Comparison of ENCODE assay signal across 9 cellular contexts in genomic region chr7:98870807-98871491, GRCh38. TPM values are rescaled to one million over a fixed set of nuclear protein-coding genes. Genes with fewer than 3 reads are reported as not detected.
A peak's percentile ranks its signal among the peaks of the same experiment; 100 is the strongest.
DNase-seq lines count a peak whose midpoint lies in the region; ATAC-seq, FAIRE-seq and TF ChIP-seq lines count a peak whose summit lies in the region.
"Had no signal": no experiment of that assay in that cellular context is flagged by ENCODE, and none has a peak within 500 bp of the region (broad histone marks: within the 10 kb centered on the region; RNA-seq: fewer than 3 reads in every experiment).

No MANE protein-coding gene starts in this region.

- WGBS in H1 (ENCODE audit: extremely low coverage in 1 of 2, insufficient coverage in 1 of 2, insufficient read length in 1 of 2, insufficient replicate concordance in 2 of 2, low coverage in 1 of 2, low lambda C conversion rate in 2 of 2, missing lambda C conversion rate in 1 of 2), 2 experiments, result 83% methylated on average over 17 of the region's 17 CpGs; no CpG with 5 or more reads in 1 of the 2 experiments
- WGBS in spleen, 5 donors, result 73 to 87% (median 83%) methylated on average over 7 to 17 of the region's 17 CpGs

- H3K27ac Mint-ChIP-seq in activated CD4-positive, alpha-beta T cell treated with anti-CD3 and anti-CD28 coated beads for 36 hours, result no peak overlapping the region

- H3K56ac ChIP-seq in H1 (replicated peaks; ENCODE audit: insufficient read length, low read depth, low read length), result no peak overlapping the region

- H3K14ac ChIP-seq in H1 (ENCODE audit: insufficient read length), result no peak overlapping the region

- peak overlapping the region; percentile 52 for H4K91ac ChIP-seq in H1 (replicated peaks; ENCODE audit: insufficient read length, low read length)

- H3K23me2 ChIP-seq in H1 (ENCODE audit: low read depth, low read length), result peaks cover 11% of the 10 kb centered on the region; the same call in 1 of the 2 replicates

- TF ChIP-seq CTCF in H1 (IDR thresholded peaks at IDR 0.05; ENCODE audit: control extremely low read depth in 1 of 3, insufficient read depth in 1 of 3, low read depth in 1 of 3, low read length in 3 of 3) (no peak), spleen (IDR thresholded peaks at IDR 0.05 in 8 of 11, conservative IDR thresholded peaks at IDR 0.05 in 3 of 11) (no peak)

- no peaks in the 10 kb centered on the region for H3K9me3 Mint-ChIP-seq in activated CD4-positive, alpha-beta T cell treated with anti-CD3 and anti-CD28 coated beads for 36 hours (ENCODE audit: low read depth)

- no peak overlapping the region for H2BK120ac ChIP-seq in H1 (replicated peaks; ENCODE audit: low read depth, low read length)

- peaks cover 9% of the 10 kb centered on the region for H3K27me3 Mint-ChIP-seq in activated CD4-positive, alpha-beta T cell treated with anti-CD3 and anti-CD28 coated beads for 36 hours

- H2AK5ac ChIP-seq in H1 (ENCODE audit: low read depth, low read length), result no peak overlapping the region; the same call in 1 of the 2 replicates

- TF ChIP-seq POLR2A in H1 (IDR thresholded peaks at IDR 0.05; ENCODE audit: control extremely low read depth in 1 of 2, low read depth in 2 of 2, low read length in 2 of 2), result no peak
- TF ChIP-seq POLR2A in spleen (IDR thresholded peaks at IDR 0.05), result no peak

- H4K5ac ChIP-seq in H1 (ENCODE audit: insufficient read length, low read depth, low read length), result peak overlapping the region; percentile 29

- no peaks in the 10 kb centered on the region for H3K79me2 ChIP-seq in H1 (ENCODE audit: control insufficient read depth in 1 of 2, insufficient read depth in 2 of 2, low read length in 2 of 2)

- H3K27ac ChIP-seq in H1 (ENCODE audit: low read depth, low read length) (no peak overlapping the region), spleen (no peak overlapping the region)

- no peak for ATAC-seq in activated CD4-positive, alpha-beta T cell treated with anti-CD3 and anti-CD28 coated beads for 36 hours

- no peak for TF ChIP-seq EP300 in H1 (IDR thresholded peaks at IDR 0.05; ENCODE audit: borderline replicate concordance in 1 of 2, low read depth in 2 of 2, low read length in 2 of 2)

- DNase-seq in activated CD4-positive, alpha-beta T cell treated with anti-CD3 and anti-CD28 coated beads for 36 hours, result no peak
- no peak for DNase-seq in activated CD4-positive, alpha-beta T cell treated with anti-CD3 and anti-CD28 coated beads, Interleukin-2, amount 50 U/mL, for 1 hour
- DNase-seq in SK-N-DZ (ENCODE audit: low spot score), result peak; percentile 67
- peak in 1 of 2 experiments; percentile 54 for DNase-seq in H1 (ENCODE audit: low read depth in 1 of 2, low spot score in 2 of 2)
- DNase-seq in spleen, result peak; percentile 68
- no peak for DNase-seq in superior temporal gyrus (ENCODE audit: extremely low spot score)
- no peak for DNase-seq in pons (ENCODE audit: low spot score)
- DNase-seq in SKM-1 treated with dmso at 0.1 percent for 144 hours (lab: John Stamatoyannopoulos, UW; ENCODE audit: unreplicated experiment), result no peak
- DNase-seq: NCI-H774 had no signal

- FAIRE-seq in H1 (lab: Jason Lieb, UNC), result no peak

- no peak overlapping the region for H3K18ac ChIP-seq in H1 (ENCODE audit: extremely low read depth, low read length)

- CTCF ChIA-PET in activated CD4-positive, alpha-beta T cell treated with anti-CD3 and anti-CD28 coated beads for 36 hours (lab: Charles Lee), result interaction anchor here (0.6 to 1.6 kb wide), 3 partner anchors 9 to 135 kb away, joined by 3 to 4 read pairs (median 3); no protein-coding TSS in a partner anchor
- CTCF ChIA-PET in H1 (lab: Charles Lee; ENCODE audit: partially characterized antibody), result interaction anchor here (0.6 to 2.8 kb wide), 6 partner anchors 9 to 436 kb away, joined by 3 to 16 read pairs (median 4); no protein-coding TSS in a partner anchor

- peaks cover 8 to 31% (median 22%) of the 10 kb centered on the region in 4 experiments for H3K27me3 ChIP-seq in H1 (replicated peaks in 1 of 4; ENCODE audit: control insufficient read depth in 3 of 4, extremely low read depth in 1 of 4, insufficient read depth in 3 of 4, low read length in 3 of 4)
- peaks cover 0 to 63% (median 32%) of the 10 kb centered on the region in 7 donors for H3K27me3 ChIP-seq in spleen (replicated peaks in 1 of 7)

- H3K4me3 Mint-ChIP-seq in activated CD4-positive, alpha-beta T cell treated with anti-CD3 and anti-CD28 coated beads for 36 hours, result peak overlapping the region; percentile 66

- H3K4me1 ChIP-seq in H1 (replicated peaks in 1 of 4; ENCODE audit: control insufficient read depth in 3 of 4, insufficient read depth in 4 of 4, low read length in 3 of 4) (peaks cover 0 to 14% (median 7%) of the 10 kb centered on the region in 4 experiments; a peak in 5 of 7 replicates), spleen (peaks cover 3 to 29% (median 15%) of the 10 kb centered on the region in 6 donors)

- H4K20me1 ChIP-seq in H1 (replicated peaks in 1 of 2; ENCODE audit: control insufficient read depth in 1 of 2, insufficient read depth in 2 of 2, low read length in 2 of 2), result peaks cover 0 to 2% of the 10 kb centered on the region in 2 experiments

- H2AFZ ChIP-seq in H1 (ENCODE audit: low read length), result no peak overlapping the region

- peaks cover 2% of the 10 kb centered on the region for H3K4me1 Mint-ChIP-seq in activated CD4-positive, alpha-beta T cell treated with anti-CD3 and anti-CD28 coated beads for 36 hours

- H3K4me3 ChIP-seq in H1 (ENCODE audit: extremely low read depth in 1 of 4, insufficient read depth in 2 of 4, low read depth in 3 of 4, low read length in 4 of 4), result peak overlapping the region in 1 of 4 experiments; percentile 73; a peak in 2 of 8 replicates
- peak overlapping the region in 2 of 8 donors; percentile 43 to 72 for H3K4me3 ChIP-seq in spleen

- no peak overlapping the region for H3K4ac ChIP-seq in H1 (replicated peaks; ENCODE audit: insufficient read length, low read depth, low read length)

- intact Hi-C loops in activated CD4-positive, alpha-beta T cell treated with anti-CD3 and anti-CD28 coated beads for 36 hours (cut with DNase I, micrococcal nuclease), result loop anchor here in 1 of 2 experiments (1.0 kb wide), 1 partner anchor 7 kb away; the partner anchor contains the start of gene TRRAP
- intact Hi-C loops in spleen (cut with DNase I; ENCODE audit: low total_unique reads), result no loop called here

- no peak for TF ChIP-seq RAD21 in H1 (IDR thresholded peaks at IDR 0.05 in 1 of 2, conservative IDR thresholded peaks at IDR 0.05 in 1 of 2; ENCODE audit: low read depth in 2 of 2, low read length in 2 of 2)

- no peaks in the 10 kb centered on the region for H3K79me1 ChIP-seq in H1 (ENCODE audit: low read depth, low read length)

- peak overlapping the region; percentile 60 to 87; a peak in 2 of 4 replicates for H3K4me2 ChIP-seq in H1 (ENCODE audit: insufficient read depth in 1 of 2, low read depth in 2 of 2, low read length in 2 of 2)

- H2BK15ac ChIP-seq in H1 (ENCODE audit: low read length), result 0 out of 2 replicates have a peak overlapping the region, but pooled peaks have one; percentile 12

- H3K23ac ChIP-seq in H1 (ENCODE audit: insufficient read length), result no peak overlapping the region

- H3K9ac ChIP-seq in H1 (replicated peaks in 1 of 4; ENCODE audit: extremely low read depth in 1 of 4, low read depth in 3 of 4, low read length in 3 of 4), result no peak overlapping the region

- no peak overlapping the region for H2BK5ac ChIP-seq in H1 (ENCODE audit: low read depth, low read length)

- POLR2A ChIA-PET in activated CD4-positive, alpha-beta T cell treated with anti-CD3 and anti-CD28 coated beads for 36 hours (lab: Charles Lee), result no interaction called here
- POLR2A ChIA-PET in H1 (lab: Charles Lee; ENCODE audit: partially characterized antibody), result interaction anchor here (0.5 to 1.3 kb wide), 5 partner anchors 9 to 284 kb away, joined by 3 to 4 read pairs (median 3); partner anchors contain the start of gene NPTX2

- no peak overlapping the region for H2BK20ac ChIP-seq in H1 (ENCODE audit: low read length)

- no peaks in the 10 kb centered on the region for H3K36me3 ChIP-seq in H1 (ENCODE audit: control insufficient read depth in 2 of 4, insufficient read depth in 4 of 4, low read length in 3 of 4)
- no peaks in the 10 kb centered on the region for H3K36me3 ChIP-seq in spleen

- H2BK12ac ChIP-seq in H1 (ENCODE audit: low read depth, low read length), result peak overlapping the region; percentile 80; the same call in 1 of the 2 replicates

- H3K9me3 ChIP-seq in H1 (ENCODE audit: insufficient read depth in 2 of 2, low read depth in 1 of 2, low read length in 1 of 2), result no peaks in the 10 kb centered on the region
- H3K9me3 ChIP-seq in spleen, result no peaks in the 10 kb centered on the region

- H4K8ac ChIP-seq in H1 (ENCODE audit: extremely low read depth, insufficient read depth, low read length), result peak overlapping the region; percentile 57

- H3K36me3 Mint-ChIP-seq in activated CD4-positive, alpha-beta T cell treated with anti-CD3 and anti-CD28 coated beads for 36 hours (ENCODE audit: low read depth), result no peaks in the 10 kb centered on the region

RNA-seq across cellular contexts. Expression of gene TMEM130, which starts 1.1 kb away (rescaled TPM):
- total RNA-seq in activated CD4-positive, alpha-beta T cell treated with anti-CD3 and anti-CD28 coated beads for 36 hours, result under 1 TPM in 1 of 2 experiments, not detected in 1; 0.23 TPM
- 13.9 and 14.5 TPM in 2 replicates for polyA plus RNA-seq in SK-N-DZ (2014; cell fraction: cytosol; rRNA removed)
- polyA plus RNA-seq in SK-N-DZ (2014; cell fraction: nucleus; rRNA removed), result 9.4 and 12.4 TPM in 2 replicates
- total RNA-seq in H1 (2021; fragmentation: NEBNext Ultra II Directional; extraction: Animal tissue kit (Norgen Biotek cat#: 25700)), result 2.9 and 3.7 TPM in 2 replicates
- polyA plus RNA-seq in H1 (2011; rRNA removed) (6.6 and 14.0 TPM in 2 replicates), spleen (under 1 TPM; 0.11 to 0.29 (median 0.17) TPM)
- polyA plus RNA-seq in H1 (2011; cell fraction: cytosol; rRNA removed), result 4.1 TPM
- polyA plus RNA-seq in H1 (2011; cell fraction: nucleus; rRNA removed), result 6.3 TPM
- 2.0 to 4.6 TPM (median 3.0 TPM) in 4 replicates for polyA plus RNA-seq in H1 (2012, experiment 1 of 2)
- 1.3 TPM for polyA plus RNA-seq in H1 (2012, experiment 2 of 2)
- polyA plus RNA-seq in H1 (2013, experiment 1 of 2), result 4.0 TPM
- 4.9 TPM for polyA plus RNA-seq in H1 (2013, experiment 2 of 2)
- 1.2 and 1.9 TPM in 2 replicates for polyA minus RNA-seq in H1 (2011; rRNA and poly(A)+ RNA removed)
- polyA minus RNA-seq in H1 (2011; cell fraction: cytosol; rRNA and poly(A)+ RNA removed), result 4.0 TPM
- 1.1 TPM for polyA minus RNA-seq in H1 (2011; cell fraction: nucleus; rRNA and poly(A)+ RNA removed)
- under 1 TPM in 4 of 7 donors, not detected in 3; 0.37 to 0.55 (median 0.38) TPM for total RNA-seq in spleen

RNA-seq across cellular contexts. Expression of gene TRRAP, which starts 7.4 kb away (rescaled TPM):
- 10 to 100 TPM; 51.7 to 54.0 TPM for total RNA-seq in activated CD4-positive, alpha-beta T cell treated with anti-CD3 and anti-CD28 coated beads for 36 hours
- 12.0 and 13.9 TPM in 2 replicates for polyA plus RNA-seq in SK-N-DZ (2014; cell fraction: cytosol; rRNA removed)
- polyA plus RNA-seq in SK-N-DZ (2014; cell fraction: nucleus; rRNA removed), result 13.7 and 25.9 TPM in 2 replicates
- 48.6 and 53.3 TPM in 2 replicates for total RNA-seq in H1 (2021; fragmentation: NEBNext Ultra II Directional; extraction: Animal tissue kit (Norgen Biotek cat#: 25700))
- polyA plus RNA-seq in H1 (2011; rRNA removed) (21.7 and 29.7 TPM in 2 replicates), spleen (10 to 100 TPM in 1 of 3 donors, 1 to 10 TPM in 2; 8.4 to 14.3 (median 9.2) TPM)
- polyA plus RNA-seq in H1 (2011; cell fraction: cytosol; rRNA removed), result 17.7 TPM
- polyA plus RNA-seq in H1 (2011; cell fraction: nucleus; rRNA removed), result 52.9 TPM
- polyA plus RNA-seq in H1 (2012, experiment 1 of 2), result 24.3 to 29.8 TPM (median 26.7 TPM) in 4 replicates
- 4.2 TPM for polyA plus RNA-seq in H1 (2012, experiment 2 of 2)
- polyA plus RNA-seq in H1 (2013, experiment 1 of 2), result 16.4 TPM
- polyA plus RNA-seq in H1 (2013, experiment 2 of 2), result 14.9 TPM
- 62.3 and 75.5 TPM in 2 replicates for polyA minus RNA-seq in H1 (2011; rRNA and poly(A)+ RNA removed)
- polyA minus RNA-seq in H1 (2011; cell fraction: cytosol; rRNA and poly(A)+ RNA removed), result 47.8 TPM
- 65.2 TPM for polyA minus RNA-seq in H1 (2011; cell fraction: nucleus; rRNA and poly(A)+ RNA removed)
- total RNA-seq in spleen, result 10 to 100 TPM; 50.1 to 73.4 (median 60.9) TPM

Comparison
In these comparisons a context has a peak if more than half of its experiments do, and no peak if none do; other contexts are left out.
1. DNase-seq: peak in SK-N-DZ (single experiment) and spleen (single experiment); none in activated CD4-positive, alpha-beta T cell treated with anti-CD3 and anti-CD28 coated beads for 36 hours (single experiment), activated CD4-positive, alpha-beta T cell treated with anti-CD3 and anti-CD28 coated beads, Interleukin-2, amount 50 U/mL, for 1 hour (single experiment), superior temporal gyrus (single experiment), pons (single experiment) and SKM-1 treated with dmso at 0.1 percent for 144 hours (single experiment).